25 cellular contexts compared by ENCODE assay signal in genomic region chr6:12263403-12263802, GRCh38. TPM values are rescaled to one million over a fixed set of nuclear protein-coding genes. Genes with fewer than 3 reads are reported as not detected.
A peak's percentile ranks its signal among the peaks of the same experiment; 100 is the strongest.
DNase-seq lines count a peak whose midpoint lies in the region; ATAC-seq, FAIRE-seq and TF ChIP-seq lines count a peak whose summit lies in the region.
"Had no signal": no experiment of that assay in that cellular context is flagged by ENCODE, and none has a peak within 500 bp of the region (broad histone marks: within the 10 kb centered on the region; RNA-seq: fewer than 3 reads in every experiment).

No MANE protein-coding gene starts in this region.

- H3K9me3 ChIP-seq in small intestine (ENCODE audit: control insufficient read depth, low read depth) (no peaks in the 10 kb centered on the region), left lung (no peaks in the 10 kb centered on the region), H9 (ENCODE audit: control insufficient read depth, low read depth, low read length) (no peaks in the 10 kb centered on the region)
- H3K9me3 ChIP-seq: A549; BE2C; BLaER1 treated with 17β-estradiol and CSF1 and Interleukin-3, amounts not matched to agents 10 nM and 100 nM; HAP-1 had no signal

- DNase-seq in HEK293T (ENCODE audit: extremely low spot score): no peak
- DNase-seq in left kidney (ENCODE audit: low read depth, low spot score): peak; percentile 4
- DNase-seq in small intestine: peak; percentile 25
- DNase-seq in left lung: no peak
- no peak for DNase-seq in NCI-H1092 treated with DMSO at 0.1 percent for 48 hours (lab: John Stamatoyannopoulos, UW)
- DNase-seq in H9: no peak
- DNase-seq: 8988T; ACHN; AML-193; BE2C; CD4-positive, alpha-beta T cell; CD8-positive, alpha-beta memory T cell; DMS 273 treated with DMSO at 0.1 percent for 48 hours; DMS79; EL; GDM1; GM23248 had no signal

- H3K79me1 ChIP-seq in H9 (ENCODE audit: insufficient read depth, low read depth, low read length, poor library complexity, severe bottlenecking): no peaks in the 10 kb centered on the region

- H3K4me1 Mint-ChIP-seq in H9: no peaks in the 10 kb centered on the region

- H3K36me3 Mint-ChIP-seq in H9 (ENCODE audit: insufficient read depth in 1 of 3, low read depth in 3 of 3): no peaks in the 10 kb centered on the region
- H3K36me3 Mint-ChIP-seq: CD8-positive, alpha-beta memory T cell had no signal

- H3K27me3 Mint-ChIP-seq in H9 (ENCODE audit: low read depth): no peaks in the 10 kb centered on the region

- no peak overlapping the region for H4K5ac ChIP-seq in H9 (ENCODE audit: insufficient read length, low read depth, low read length)

- H3K56ac ChIP-seq in H9 (ENCODE audit: insufficient read length, low read depth, low read length): no peak overlapping the region

- H3K9ac ChIP-seq in H9 (ENCODE audit: extremely low read depth, insufficient read length, low read length): no peak overlapping the region
- H3K9ac ChIP-seq: BLaER1 treated with 17β-estradiol and CSF1 and Interleukin-3, amounts not matched to agents 10 nM and 100 nM; GM23248 had no signal

- H3K18ac ChIP-seq in H9 (ENCODE audit: insufficient read length, low read depth, low read length): no peak overlapping the region

- H3K9me3 Mint-ChIP-seq in H9: no peaks in the 10 kb centered on the region
- H3K9me3 Mint-ChIP-seq: CD4-positive, alpha-beta T cell; CD8-positive, alpha-beta memory T cell had no signal

- no peak for ATAC-seq in left lung
- ATAC-seq: A549, GM12878 had no signal

- H3K4me2 ChIP-seq in H9 (ENCODE audit: insufficient read depth, insufficient read length, low read length): no peak overlapping the region
- H3K4me2 ChIP-seq: A549 had no signal

- no peak overlapping the region for H2BK20ac ChIP-seq in H9 (ENCODE audit: low read depth, low read length, poor library complexity, severe bottlenecking)

- H3K4me3 ChIP-seq in small intestine (ENCODE audit: low read depth in 1 of 2, low read length in 2 of 2) (no peak overlapping the region), left lung (no peak overlapping the region)
- H3K4me3 ChIP-seq: A549; BLaER1 treated with 17β-estradiol and CSF1 and Interleukin-3, amounts not matched to agents 10 nM and 100 nM; GM12878; GM23248; HAP-1 had no signal

- H3K27ac ChIP-seq in small intestine (ENCODE audit: low read depth in 1 of 2, low read length in 1 of 2): no peak overlapping the region
- no peak overlapping the region for H3K27ac ChIP-seq in left lung
- H3K27ac ChIP-seq in H9 (ENCODE audit: insufficient read length, low read depth, low read length): no peak overlapping the region
- H3K27ac ChIP-seq: A549; BLaER1 treated with 17β-estradiol and CSF1 and Interleukin-3, amounts not matched to agents 10 nM and 100 nM; GM23248 had no signal

- H3K79me2 ChIP-seq in H9 (ENCODE audit: insufficient read depth, low read length): no peaks in the 10 kb centered on the region

- 10 to 27% (median 20%) methylated on average over 2 of the region's 2 CpGs for WGBS in small intestine, 3 donors
- no CpG with 5 or more reads among the region's 2 CpGs for WGBS in H9 (ENCODE audit: extremely low coverage, insufficient read length, low lambda C conversion rate)

- H3T11ph ChIP-seq in H9 (ENCODE audit: low read length): no peak overlapping the region

- H2BK5ac ChIP-seq in H9 (ENCODE audit: insufficient read length, low read length): no peak overlapping the region

- FAIRE-seq in small intestine (lab: Jason Lieb, UNC): no peak
- FAIRE-seq: A549, D721Med, GM12878, GM19239, H1 had no signal

- no peak overlapping the region for H4K91ac ChIP-seq in H9 (ENCODE audit: insufficient read length, low read depth, low read length)

- H2BK120ac ChIP-seq in H9 (ENCODE audit: low read depth, low read length, poor library complexity, severe bottlenecking): no peak overlapping the region

- H3K4ac ChIP-seq in H9 (ENCODE audit: low read depth, low read length): no peak overlapping the region

- H3K27me3 ChIP-seq in small intestine (ENCODE audit: control insufficient read depth in 2 of 2, insufficient read depth in 2 of 2, low read length in 2 of 2): no peaks in the 10 kb centered on the region
- no peaks in the 10 kb centered on the region for H3K27me3 ChIP-seq in left lung
- no peaks in the 10 kb centered on the region for H3K27me3 ChIP-seq in H9 (ENCODE audit: insufficient read depth, low read length)
- H3K27me3 ChIP-seq: BE2C; BLaER1 treated with 17β-estradiol and CSF1 and Interleukin-3, amounts not matched to agents 10 nM and 100 nM had no signal

- intact Hi-C loops in left lung (cut with DNase I): no loop called here

- H2BK15ac ChIP-seq in H9 (ENCODE audit: low read depth, low read length): no peak overlapping the region

- H3K4me1 ChIP-seq in small intestine (ENCODE audit: control insufficient read depth in 2 of 2, insufficient read depth in 1 of 2, low read depth in 1 of 2, low read length in 1 of 2) (peaks cover 5 to 9% of the 10 kb centered on the region in 2 donors), left lung (peaks cover 0 to 20% of the 10 kb centered on the region in 2 donors), H9 (ENCODE audit: insufficient read depth, low read length) (no peaks in the 10 kb centered on the region)
- H3K4me1 ChIP-seq: BE2C, HAP-1 had no signal

- no peak overlapping the region for H2AFZ ChIP-seq in H9 (ENCODE audit: low read length)
- H2AFZ ChIP-seq: GM23248 had no signal

- H3K36me3 ChIP-seq in small intestine (ENCODE audit: control insufficient read depth in 2 of 2, insufficient read depth in 2 of 2, low read length in 2 of 2): no peaks in the 10 kb centered on the region
- no peaks in the 10 kb centered on the region for H3K36me3 ChIP-seq in left lung
- H3K36me3 ChIP-seq: BE2C; BLaER1 treated with 17β-estradiol and CSF1 and Interleukin-3, amounts not matched to agents 10 nM and 100 nM; HAP-1 had no signal

- no peak overlapping the region for H3K27ac Mint-ChIP-seq in H9
- H3K27ac Mint-ChIP-seq: CD4-positive, alpha-beta T cell; CD8-positive, alpha-beta memory T cell had no signal

- H3K4me3 Mint-ChIP-seq in H9: no peak overlapping the region
- H3K4me3 Mint-ChIP-seq: CD14-positive monocyte; CD4-positive, alpha-beta T cell; CD8-positive, alpha-beta memory T cell had no signal

- H4K8ac ChIP-seq in H9 (replicated peaks; ENCODE audit: insufficient read length, low read depth, low read length): no peak overlapping the region

- H3K14ac ChIP-seq in H9 (ENCODE audit: insufficient read depth, low read length): no peak overlapping the region

- no peaks in the 10 kb centered on the region for H4K20me1 ChIP-seq in H9 (ENCODE audit: control insufficient read depth, insufficient read depth, insufficient read length)
- H4K20me1 ChIP-seq: BLaER1 treated with 17β-estradiol and CSF1 and Interleukin-3, amounts not matched to agents 10 nM and 100 nM had no signal

- no peaks in the 10 kb centered on the region for H3K23me2 ChIP-seq in H9 (ENCODE audit: insufficient read length, low read depth, low read length, poor library complexity, severe bottlenecking)

- H2AK5ac ChIP-seq in H9 (ENCODE audit: insufficient read length, low read length): no peak overlapping the region

- CTCF ChIA-PET in HEK293T (lab: Yijun Ruan, JAX): interaction anchor here (1.0 kb wide), 1 partner anchor 26 kb away, joined by 3 read pairs; no protein-coding TSS in a partner anchor

- TF ChIP-seq CTCF in left lung (IDR thresholded peaks at IDR 0.05) (no peak), H9 (conservative IDR thresholded peaks at IDR 0.05) (no peak)

- H3K23ac ChIP-seq in H9 (ENCODE audit: insufficient read length, low read depth, low read length): no peak overlapping the region

- H2BK12ac ChIP-seq in H9 (ENCODE audit: insufficient read length, low read depth, low read length): no peak overlapping the region

- POLR2A ChIA-PET in HEK293T (lab: Yijun Ruan, JAX): no interaction called here

TF ChIP-seq in HEK293T, 16 proteins besides CTCF, POLR2A, EP300 and RAD21:
- TF ChIP-seq ARNT (IDR thresholded peaks at IDR 0.05) (peak; percentile 51; the same call in 1 of the 2 replicates), FOXM1 (IDR thresholded peaks at IDR 0.05; ENCODE audit: borderline replicate concordance) (no peak), PKNOX1 (IDR thresholded peaks at IDR 0.05) (peak; percentile 84), CTBP1 (IDR thresholded peaks at IDR 0.05; ENCODE audit: borderline replicate concordance) (peak; percentile 60), SP1 (IDR thresholded peaks at IDR 0.05) (no peak)

RNA-seq across cellular contexts. Expression of gene EDN1, which starts 26.8 kb away (rescaled TPM):
- 10 to 100 TPM in 1 of 3 donors, 1 to 10 TPM in 2; 7.3 to 10.1 (median 9.7) TPM for polyA plus RNA-seq in small intestine
- total RNA-seq in left lung (10 to 100 TPM; 21.7 to 23.2 TPM), H9 (2021) (2.1 and 2.6 TPM in 2 replicates)
- polyA plus RNA-seq: CD8-positive, alpha-beta memory T cell had no signal

Comparison
In these comparisons a context has a peak if more than half of its experiments do, and no peak if none do; other contexts are left out.
1. DNase-seq: peak in left kidney (single experiment) and small intestine (single experiment); none in HEK293T (single experiment), left lung (0 of 2), NCI-H1092 treated with DMSO at 0.1 percent for 48 hours (single experiment) and H9 (single experiment).